Comparison of ENCODE assay signal across 27 cellular contexts in the genomic region with DNA sequence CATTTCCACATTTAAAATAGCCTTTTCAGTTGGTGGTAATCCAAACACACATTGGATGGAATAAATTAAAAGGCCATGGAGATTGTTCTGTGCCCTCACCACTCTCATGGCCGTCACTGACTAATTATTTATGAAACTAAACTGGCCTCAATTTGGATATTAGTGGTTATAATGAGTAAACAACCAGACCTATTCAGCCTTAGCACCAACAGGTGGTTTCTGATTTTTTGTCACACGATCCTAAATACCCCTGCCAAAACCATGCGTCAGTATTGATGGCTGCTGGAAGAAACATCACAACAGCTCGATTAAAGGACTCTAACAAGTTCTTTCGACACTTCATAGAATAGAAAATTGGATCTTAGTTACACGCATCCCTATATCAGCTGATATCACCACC.
DNase-seq lines count a peak whose midpoint lies in the region; ATAC-seq and TF ChIP-seq lines count a peak whose summit lies in the region.
"Had no signal": no experiment of that assay in that cellular context is flagged by ENCODE, and none has a peak within 500 bp of the region (broad histone marks: within the 10 kb centered on the region; RNA-seq: fewer than 3 reads in every experiment).

No MANE protein-coding gene starts in this region.

- ATAC-seq in GM19023 (IDR thresholded peaks at IDR 0.05; ENCODE audit: unreplicated experiment): peak; percentile 52
- ATAC-seq in GM21390 (IDR thresholded peaks at IDR 0.05; ENCODE audit: unreplicated experiment): peak; percentile 50
- ATAC-seq in HG03280 (IDR thresholded peaks at IDR 0.05; ENCODE audit: unreplicated experiment): peak; percentile 60
- no peak for ATAC-seq in GM19395 (IDR thresholded peaks at IDR 0.05; ENCODE audit: unreplicated experiment)
- ATAC-seq: left lobe of liver, right lobe of liver had no signal

- no peak for TF ChIP-seq CTCF in dorsolateral prefrontal cortex (IDR thresholded peaks at IDR 0.05 in 54 of 56, conservative IDR thresholded peaks at IDR 0.05 in 2 of 56; ENCODE audit: low read depth in 1 of 56, partially characterized antibody in 56 of 56)

- DNase-seq in NCI-H1048 (lab: John Stamatoyannopoulos, UW) (no peak), dorsolateral prefrontal cortex (no peak), dermis blood vessel endothelial cell (no peak)
- DNase-seq: activated CD4-positive, alpha-beta T cell treated with anti-CD3 and anti-CD28 coated beads, Interleukin-2, amount 50 U/mL, for 4 hours; activated CD4-positive, CD25-positive, alpha-beta regulatory T cell; activated CD8-positive, alpha-beta memory T cell treated with anti-CD3 and anti-CD28 coated beads, Interleukin-2, amount 50 U/mL, for 4 hours; activated naive CD4-positive, alpha-beta T cell treated with anti-CD3 and anti-CD28 coated beads, Interleukin-2, amount 10 ng/mL, durations not matched to agents 7 days and 5 days; brain microvascular endothelial cell; C1 segment of cervical spinal cord; COR-L47; KG1; mesenchymal stem cell; MG63; NCI-H2029 treated with DMSO at 0.1 percent for 48 hours; NCI-H226; NCI-H69; right lobe of liver; stimulated activated CD4-positive, alpha-beta T cell treated with anti-CD3 and anti-CD28 coated beads, Interleukin-12 subunit alpha, Interleukin-12 subunit beta, amount 100 ng/mL, for 4 hours; stimulated activated CD4-positive, alpha-beta T cell treated with anti-CD3 and anti-CD28 coated beads, Interleukin-4, amount 100 ng/mL, for 1 hour; substantia nigra; upper lobe of left lung had no signal

- no peak overlapping the region for H3K27ac ChIP-seq in dorsolateral prefrontal cortex
- H3K27ac ChIP-seq: brain microvascular endothelial cell, right lobe of liver, SJSA1, upper lobe of left lung had no signal

- H3K4me3 ChIP-seq in dorsolateral prefrontal cortex: no peak overlapping the region
- H3K4me3 ChIP-seq: MG63, right lobe of liver, SJSA1, upper lobe of left lung had no signal

- H3K27me3 ChIP-seq in dorsolateral prefrontal cortex: no peaks in the 10 kb centered on the region
- H3K27me3 ChIP-seq: brain microvascular endothelial cell, right lobe of liver, upper lobe of left lung had no signal

- intact Hi-C loops in dorsolateral prefrontal cortex (cut with DNase I): no loop called here
